Comparison of ENCODE assay signal across 13 cellular contexts in the genomic region with DNA sequence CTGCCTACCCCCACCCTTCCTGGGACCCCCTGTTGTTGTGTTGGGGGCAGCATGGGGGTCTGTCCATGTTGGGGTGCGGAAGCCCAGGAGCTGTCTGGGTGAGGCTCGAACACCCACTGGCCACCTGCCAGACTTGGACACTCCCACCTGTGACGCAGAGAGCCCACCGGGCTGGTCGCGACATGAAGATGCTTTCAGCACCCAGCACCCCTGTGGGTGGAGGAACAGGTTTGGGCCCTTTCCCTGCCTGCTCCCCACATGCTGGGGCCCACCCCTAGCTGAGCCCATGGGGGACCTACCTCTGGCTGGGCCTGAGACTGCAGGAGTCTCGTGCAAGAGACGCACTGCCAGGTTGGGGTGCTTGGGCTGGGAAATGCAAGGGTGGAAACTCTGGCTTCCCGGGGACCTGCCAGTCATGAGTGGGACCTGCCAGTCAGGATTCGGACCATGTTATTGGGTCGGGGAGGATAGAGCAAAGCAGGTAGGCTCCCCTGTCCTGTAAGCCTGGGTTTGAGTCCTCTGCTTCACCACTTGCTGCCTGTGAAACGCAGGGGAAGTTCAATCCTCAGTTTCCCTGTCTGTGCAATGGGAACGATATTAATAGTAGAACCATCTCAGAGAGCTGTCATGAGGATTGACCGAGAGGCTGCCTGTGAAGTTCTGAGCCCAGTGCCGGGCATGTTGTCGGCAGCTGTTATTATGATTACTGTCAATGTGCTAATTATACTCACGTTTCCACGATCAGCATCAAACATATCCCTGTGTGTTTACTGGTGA. TPM values are rescaled to one million over a fixed set of nuclear protein-coding genes. Genes with fewer than 3 reads are reported as not detected.
A peak's percentile ranks its signal among the peaks of the same experiment; 100 is the strongest.
DNase-seq lines count a peak whose midpoint lies in the region; ATAC-seq and TF ChIP-seq lines count a peak whose summit lies in the region.
"Had no signal": no experiment of that assay in that cellular context is flagged by ENCODE, and none has a peak within 500 bp of the region (broad histone marks: within the 10 kb centered on the region; RNA-seq: fewer than 3 reads in every experiment).

No MANE protein-coding gene starts in this region.

- H3K27me3 Mint-ChIP-seq in natural killer cell treated with Interleukin-12 subunit alpha and Interleukin-12 subunit beta and Interleukin-15 and Interleukin-18, amount 100 ng/mL, for 72 hours, result no peaks in the 10 kb centered on the region

- no peak overlapping the region for H3K4me3 Mint-ChIP-seq in natural killer cell treated with Interleukin-12 subunit alpha and Interleukin-12 subunit beta and Interleukin-15 and Interleukin-18, amount 100 ng/mL, for 72 hours
- H3K4me3 Mint-ChIP-seq: memory B cell; T-helper 1 cell treated with Interleukin-12 subunit alpha and Interleukin-12 subunit beta and Interleukin-4 antibody, amounts not matched to agents 30 μg/mL and 1 μg/mL, for 36 hours had no signal

- H3K27ac ChIP-seq in HEK293 (ENCODE audit: extremely low read depth, low read depth, low read length) (no peak overlapping the region), breast epithelium (peak overlapping the region; percentile 86), layer of hippocampus (ENCODE audit: low read depth, low read length) (peak overlapping the region; percentile 86), skeletal muscle tissue (ENCODE audit: low read depth, low read length) (peak overlapping the region; percentile 67)

- CTCF ChIA-PET in HEK293 (lab: Yijun Ruan, JAX), result no interaction called here

- no peak for ATAC-seq in natural killer cell treated with Interleukin-12 subunit alpha and Interleukin-12 subunit beta and Interleukin-15 and Interleukin-18, amount 100 ng/mL, for 72 hours
- ATAC-seq in HG03025 (IDR thresholded peaks at IDR 0.05; ENCODE audit: low FRiP score, unreplicated experiment) (no peak), GM19452 (IDR thresholded peaks at IDR 0.05; ENCODE audit: unreplicated experiment) (no peak)

- H3K9me3 ChIP-seq in HEK293 (ENCODE audit: control insufficient read depth, insufficient read depth, low read depth, low read length), result no peaks in the 10 kb centered on the region
- no peaks in the 10 kb centered on the region for H3K9me3 ChIP-seq in breast epithelium
- H3K9me3 ChIP-seq in skeletal muscle tissue (ENCODE audit: control insufficient read depth in 3 of 3, low read length in 3 of 3), result no peaks in the 10 kb centered on the region

- H3K27ac Mint-ChIP-seq in natural killer cell treated with Interleukin-12 subunit alpha and Interleukin-12 subunit beta and Interleukin-15 and Interleukin-18, amount 100 ng/mL, for 72 hours, result no peak overlapping the region
- H3K27ac Mint-ChIP-seq: memory B cell; T-helper 1 cell treated with Interleukin-12 subunit alpha and Interleukin-12 subunit beta and Interleukin-4 antibody, amounts not matched to agents 30 μg/mL and 1 μg/mL, for 36 hours had no signal

- TF ChIP-seq POLR2A in breast epithelium (IDR thresholded peaks at IDR 0.05), result no peak

- DNase-seq in breast epithelium (ENCODE audit: low spot score in 2 of 2), result peak in 1 of 2 donors; percentile 25
- no peak for DNase-seq in natural killer cell treated with Interleukin-12 subunit alpha and Interleukin-12 subunit beta and Interleukin-15 and Interleukin-18, amount 100 ng/mL, for 72 hours (ENCODE audit: low spot score)
- DNase-seq in activated effector memory CD4-positive, alpha-beta T cell treated with anti-CD3 and anti-CD28 coated beads, Interleukin-2, amount 50 U/mL, for 16 hours, result no peak
- DNase-seq: NCI-H1694 treated with DMSO at 0.1 percent for 48 hours had no signal

- H3K4me1 ChIP-seq in HEK293 (ENCODE audit: control insufficient read depth, insufficient read depth, low read length), result no peaks in the 10 kb centered on the region
- H3K4me1 ChIP-seq in breast epithelium, result peaks cover 8 to 13% of the 10 kb centered on the region in 2 donors
- H3K4me1 ChIP-seq in skeletal muscle tissue (ENCODE audit: control insufficient read depth in 3 of 3, insufficient read depth in 3 of 3, low read length in 3 of 3), result peaks cover 23 to 36% (median 26%) of the 10 kb centered on the region in 3 donors

- H3K27me3 ChIP-seq in breast epithelium, result no peaks in the 10 kb centered on the region
- no peaks in the 10 kb centered on the region for H3K27me3 ChIP-seq in layer of hippocampus (ENCODE audit: control insufficient read depth, insufficient read depth, low read length)
- no peaks in the 10 kb centered on the region for H3K27me3 ChIP-seq in skeletal muscle tissue (ENCODE audit: control insufficient read depth in 3 of 3, insufficient read depth in 3 of 3, low read length in 3 of 3)

- peak overlapping the region in 2 of 3 donors; percentile 17 to 57 for H3K9ac ChIP-seq in skeletal muscle tissue (ENCODE audit: low read depth in 1 of 3, low read length in 3 of 3)

- H3K4me3 ChIP-seq in HEK293 (ENCODE audit: low read depth, low read length) (no peak overlapping the region), breast epithelium (peak overlapping the region in 2 of 3 donors; percentile 9 to 40), skeletal muscle tissue (ENCODE audit: low read length in 3 of 3) (no peak overlapping the region)

- intact Hi-C loops in breast epithelium (cut with DNase I; ENCODE audit: low total_unique reads), result no loop called here

- TF ChIP-seq CTCF in HEK293 (tag by site-specific recombination; IDR thresholded peaks at IDR 0.05) (no peak), breast epithelium (IDR thresholded peaks at IDR 0.05) (no peak)

- no peaks in the 10 kb centered on the region for H3K36me3 Mint-ChIP-seq in natural killer cell treated with Interleukin-12 subunit alpha and Interleukin-12 subunit beta and Interleukin-15 and Interleukin-18, amount 100 ng/mL, for 72 hours
- H3K36me3 Mint-ChIP-seq: memory B cell had no signal

- H3K36me3 ChIP-seq in HEK293 (ENCODE audit: control insufficient read depth in 2 of 2, insufficient read depth in 1 of 2, low read length in 2 of 2), result peaks cover 0 to 4% of the 10 kb centered on the region in 2 experiments; a peak in 1 of 3 replicates
- H3K36me3 ChIP-seq in breast epithelium, result no peaks in the 10 kb centered on the region
- H3K36me3 ChIP-seq in skeletal muscle tissue (ENCODE audit: control insufficient read depth in 3 of 3, insufficient read depth in 3 of 3, low read length in 3 of 3), result no peaks in the 10 kb centered on the region

- no peaks in the 10 kb centered on the region for H3K4me1 Mint-ChIP-seq in natural killer cell treated with Interleukin-12 subunit alpha and Interleukin-12 subunit beta and Interleukin-15 and Interleukin-18, amount 100 ng/mL, for 72 hours (ENCODE audit: low read depth in 2 of 2)
- H3K4me1 Mint-ChIP-seq: memory B cell had no signal

- H3K9me3 Mint-ChIP-seq in natural killer cell treated with Interleukin-12 subunit alpha and Interleukin-12 subunit beta and Interleukin-15 and Interleukin-18, amount 100 ng/mL, for 72 hours, result no peaks in the 10 kb centered on the region
- H3K9me3 Mint-ChIP-seq: memory B cell; T-helper 1 cell treated with Interleukin-12 subunit alpha and Interleukin-12 subunit beta and Interleukin-4 antibody, amounts not matched to agents 30 μg/mL and 1 μg/mL, for 36 hours had no signal

- POLR2A ChIA-PET in HEK293 (lab: Yijun Ruan, JAX), result no interaction called here

TF ChIP-seq in HEK293, 187 proteins besides CTCF, POLR2A, EP300 and RAD21 (continues in another document):
- TF ChIP-seq ZNF580 (tag by site-specific recombination; IDR thresholded peaks at IDR 0.05) (no peak), ZNF146 (tag by site-specific recombination; IDR thresholded peaks at IDR 0.05) (no peak), ZBTB8A (tag by site-specific recombination; IDR thresholded peaks at IDR 0.05) (no peak), GLIS1 (tag by site-specific recombination; IDR thresholded peaks at IDR 0.05) (peak; percentile 63)
- TF ChIP-seq, protein P1, sequence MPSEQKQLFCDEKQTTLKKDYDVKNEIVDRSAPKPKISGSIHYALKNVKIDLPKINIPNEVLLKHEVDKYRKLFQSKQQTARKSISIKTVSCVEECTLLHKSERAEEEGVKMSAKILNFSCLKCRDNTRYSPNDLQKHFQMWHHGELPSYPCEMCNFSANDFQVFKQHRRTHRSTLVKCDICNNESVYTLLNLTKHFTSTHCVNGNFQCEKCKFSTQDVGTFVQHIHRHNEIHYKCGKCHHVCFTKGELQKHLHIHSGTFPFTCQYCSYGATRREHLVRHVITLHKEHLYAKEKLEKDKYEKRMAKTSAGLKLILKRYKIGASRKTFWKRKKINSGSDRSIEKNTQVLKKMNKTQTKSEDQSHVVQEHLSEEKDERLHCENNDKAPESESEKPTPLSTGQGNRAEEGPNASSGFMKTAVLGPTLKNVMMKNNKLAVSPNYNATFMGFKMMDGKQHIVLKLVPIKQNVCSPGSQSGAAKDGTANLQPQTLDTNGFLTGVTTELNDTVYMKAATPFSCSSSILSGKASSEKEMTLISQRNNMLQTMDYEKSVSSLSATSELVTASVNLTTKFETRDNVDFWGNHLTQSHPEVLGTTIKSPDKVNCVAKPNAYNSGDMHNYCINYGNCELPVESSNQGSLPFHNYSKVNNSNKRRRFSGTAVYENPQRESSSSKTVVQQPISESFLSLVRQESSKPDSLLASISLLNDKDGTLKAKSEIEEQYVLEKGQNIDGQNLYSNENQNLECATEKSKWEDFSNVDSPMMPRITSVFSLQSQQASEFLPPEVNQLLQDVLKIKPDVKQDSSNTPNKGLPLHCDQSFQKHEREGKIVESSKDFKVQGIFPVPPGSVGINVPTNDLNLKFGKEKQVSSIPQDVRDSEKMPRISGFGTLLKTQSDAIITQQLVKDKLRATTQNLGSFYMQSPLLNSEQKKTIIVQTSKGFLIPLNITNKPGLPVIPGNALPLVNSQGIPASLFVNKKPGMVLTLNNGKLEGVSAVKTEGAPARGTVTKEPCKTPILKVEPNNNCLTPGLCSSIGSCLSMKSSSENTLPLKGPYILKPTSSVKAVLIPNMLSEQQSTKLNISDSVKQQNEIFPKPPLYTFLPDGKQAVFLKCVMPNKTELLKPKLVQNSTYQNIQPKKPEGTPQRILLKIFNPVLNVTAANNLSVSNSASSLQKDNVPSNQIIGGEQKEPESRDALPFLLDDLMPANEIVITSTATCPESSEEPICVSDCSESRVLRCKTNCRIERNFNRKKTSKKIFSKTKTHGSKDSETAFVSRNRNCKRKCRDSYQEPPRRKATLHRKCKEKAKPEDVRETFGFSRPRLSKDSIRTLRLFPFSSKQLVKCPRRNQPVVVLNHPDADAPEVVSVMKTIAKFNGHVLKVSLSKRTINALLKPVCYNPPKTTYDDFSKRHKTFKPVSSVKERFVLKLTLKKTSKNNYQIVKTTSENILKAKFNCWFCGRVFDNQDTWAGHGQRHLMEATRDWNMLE (tag by site-specific recombination; conservative IDR thresholded peaks at IDR 0.05; ENCODE audit: low read depth), result no peak

RNA-seq across cellular contexts. Expression of gene KIAA1671, which starts 24.1 kb away (rescaled TPM):
- total RNA-seq in breast epithelium, result 10 to 100 TPM in 2 of 3 donors, 1 to 10 TPM in 1; 9.8 to 62.8 (median 36.4) TPM
- total RNA-seq in skeletal muscle tissue, result 11.5 TPM
- 10 to 100 TPM; 11.7 to 21.3 TPM for total RNA-seq in natural killer cell treated with Interleukin-12 subunit alpha and Interleukin-12 subunit beta and Interleukin-15 and Interleukin-18, amount 100 ng/mL, for 72 hours

RNA-seq across cellular contexts. Expression of gene LHFPL7, which starts 30.1 kb away (rescaled TPM):
- total RNA-seq in breast epithelium (not detected), skeletal muscle tissue (not detected)
- not detected for total RNA-seq in natural killer cell treated with Interleukin-12 subunit alpha and Interleukin-12 subunit beta and Interleukin-15 and Interleukin-18, amount 100 ng/mL, for 72 hours
- total RNA-seq: activated CD8-positive, alpha-beta memory T cell treated with anti-CD3 and anti-CD28 coated beads for 36 hours; HT-29 had no signal

Comparison
In these comparisons a context has a peak if more than half of its experiments do, and no peak if none do; other contexts are left out.
1. H3K4me3 ChIP-seq: peak in breast epithelium (2 of 3); none in HEK293 (single experiment) and skeletal muscle tissue (0 of 3).